In the genomic region with DNA sequence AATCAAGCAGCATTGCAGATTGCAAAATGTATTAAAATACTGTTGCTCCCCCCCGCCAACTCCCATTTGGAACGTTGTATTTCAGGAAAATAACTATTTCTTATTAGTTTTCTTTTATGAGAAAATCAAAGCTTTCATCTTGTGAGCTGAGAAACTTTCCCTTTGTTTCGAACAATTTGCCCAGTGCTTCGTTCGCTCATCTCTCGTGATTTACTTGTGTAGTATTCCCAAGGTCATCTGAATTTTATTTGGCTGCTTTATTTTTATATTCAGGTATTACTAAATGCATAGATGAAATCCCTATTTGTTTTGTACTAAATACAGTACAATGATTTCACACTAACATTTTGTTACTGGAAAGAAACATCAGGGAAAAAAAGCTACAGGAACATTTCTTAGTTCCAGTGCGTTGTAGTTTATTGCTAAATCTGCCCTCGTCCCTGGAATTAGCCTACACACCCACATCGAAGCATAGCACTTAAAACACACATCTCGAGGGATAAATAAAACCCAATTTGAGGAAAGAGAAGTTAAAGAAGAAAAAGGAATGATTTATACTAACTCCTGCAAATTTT, we compare ENCODE assay signal across 8 cellular contexts. TPM values are rescaled to one million over a fixed set of nuclear protein-coding genes. Genes with fewer than 3 reads are reported as not detected.
DNase-seq lines count a peak whose midpoint lies in the region; ATAC-seq and TF ChIP-seq lines count a peak whose summit lies in the region.

No MANE protein-coding gene starts in this region.

- peaks cover 18% of the 10 kb centered on the region for H3K4me1 Mint-ChIP-seq in T-helper 2 cell treated with Interferon-gamma antibody and Interleukin-4, amounts not matched to agents 5 μg/mL and 100 μg/mL, for 36 hours (ENCODE audit: low read depth)

- peak overlapping the region; percentile 97 for H3K27ac Mint-ChIP-seq in T-helper 2 cell treated with Interferon-gamma antibody and Interleukin-4, amounts not matched to agents 5 μg/mL and 100 μg/mL, for 36 hours

- no peak for TF ChIP-seq CTCF in fibroblast of the aortic adventitia (IDR thresholded peaks at IDR 0.05; ENCODE audit: insufficient read depth, low read length)

- H3K27me3 Mint-ChIP-seq in T-helper 2 cell treated with Interferon-gamma antibody and Interleukin-4, amounts not matched to agents 5 μg/mL and 100 μg/mL, for 36 hours (ENCODE audit: low read depth) = peaks cover 2% of the 10 kb centered on the region

- no peaks in the 10 kb centered on the region for H3K9me3 Mint-ChIP-seq in T-helper 2 cell treated with Interferon-gamma antibody and Interleukin-4, amounts not matched to agents 5 μg/mL and 100 μg/mL, for 36 hours

- H3K4me3 ChIP-seq in fibroblast of the aortic adventitia (ENCODE audit: low read depth, low read length) = peak overlapping the region; percentile 73

- peak overlapping the region; percentile 86 for H3K4me3 Mint-ChIP-seq in T-helper 2 cell treated with Interferon-gamma antibody and Interleukin-4, amounts not matched to agents 5 μg/mL and 100 μg/mL, for 36 hours

- H3K36me3 Mint-ChIP-seq in T-helper 2 cell treated with Interferon-gamma antibody and Interleukin-4, amounts not matched to agents 5 μg/mL and 100 μg/mL, for 36 hours (ENCODE audit: low read depth) = no peaks in the 10 kb centered on the region

- no peak for DNase-seq in T-helper 2 cell treated with Interferon-gamma antibody and Interleukin-4, amounts not matched to agents 5 μg/mL and 100 μg/mL, for 36 hours (ENCODE audit: low spot score)
- DNase-seq in T-helper 2 cell = no peak
- DNase-seq in fibroblast of the aortic adventitia (ENCODE audit: low read depth) = peak; percentile 44
- DNase-seq in pons (ENCODE audit: low spot score) = peak; percentile 64
- DNase-seq in putamen (ENCODE audit: low spot score) = no peak

- ATAC-seq in SK-N-SH treated with all-trans-retinoic acid at 6 μM for 48 hours (peak; percentile 42), GM19023 (IDR thresholded peaks at IDR 0.05; ENCODE audit: unreplicated experiment) (no peak), HG03159 (IDR thresholded peaks at IDR 0.05; ENCODE audit: unreplicated experiment) (no peak)

TF ChIP-seq in SK-N-SH treated with all-trans-retinoic acid at 6 μM for 48 hours, 23 proteins besides CTCF, POLR2A, EP300 and RAD21:
- TF ChIP-seq ZNF565 (CRISPR knock-in tag; conservative IDR thresholded peaks at IDR 0.05; ENCODE audit: low read depth) (no peak), ZFP3 (CRISPR knock-in tag; IDR thresholded peaks at IDR 0.05) (no peak), ISL1 (CRISPR knock-in tag; IDR thresholded peaks at IDR 0.05) (no peak), GLIS3 (CRISPR knock-in tag; IDR thresholded peaks at IDR 0.05) (no peak), RARB (CRISPR knock-in tag; IDR thresholded peaks at IDR 0.05) (no peak), ZFP30 (CRISPR knock-in tag; IDR thresholded peaks at IDR 0.05) (no peak), PPARA (CRISPR knock-in tag; IDR thresholded peaks at IDR 0.05; ENCODE audit: borderline replicate concordance) (no peak), TCF4 (CRISPR knock-in tag; IDR thresholded peaks at IDR 0.05; ENCODE audit: borderline replicate concordance) (no peak), CREB5 (CRISPR knock-in tag; IDR thresholded peaks at IDR 0.05; ENCODE audit: low read depth) (no peak), CSDC2 (CRISPR knock-in tag; IDR thresholded peaks at IDR 0.05) (no peak), ZC3H10 (CRISPR knock-in tag; IDR thresholded peaks at IDR 0.05) (no peak)
TF ChIP-seq in SK-N-SH treated with all-trans-retinoic acid at 6 μM for 48 hours: peak in this region for 0.

RNA-seq across cellular contexts. Expression of gene EBLN1, which starts 12.0 kb away (rescaled TPM):
- not detected in 2 replicates for total RNA-seq in fibroblast of the aortic adventitia (ENCODE audit: low replicate concordance)

Comparison
In these comparisons a context has a peak if more than half of its experiments do, and no peak if none do; other contexts are left out.
1. DNase-seq: peak in fibroblast of the aortic adventitia (single experiment) and pons (single experiment); none in T-helper 2 cell treated with Interferon-gamma antibody and Interleukin-4, amounts not matched to agents 5 μg/mL and 100 μg/mL, for 36 hours (single experiment), T-helper 2 cell (0 of 5) and putamen (single experiment).